Comparison of ENCODE assay signal across 27 cellular contexts in the genomic region with DNA sequence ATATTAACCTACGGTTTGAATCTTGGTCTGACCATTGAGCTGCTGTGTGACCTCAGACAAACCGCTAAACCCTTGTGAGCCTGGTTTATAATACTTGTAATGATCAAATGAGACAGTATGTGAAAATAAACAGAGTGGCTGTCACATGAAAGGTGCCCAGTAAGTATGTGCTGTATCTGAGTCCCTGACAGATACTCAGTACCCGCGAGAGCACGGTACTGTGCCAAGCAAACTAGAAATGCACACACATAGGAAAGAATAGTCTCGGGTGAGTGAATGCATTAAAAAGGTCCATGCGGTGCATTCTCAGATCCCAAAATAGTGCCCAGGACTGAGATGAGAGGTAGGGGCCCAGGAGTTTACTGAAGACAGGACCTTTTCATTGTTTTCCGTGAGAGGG.
"Had no signal": no experiment of that assay in that cellular context is flagged by ENCODE, and none has a peak within 500 bp of the region (broad histone marks: within the 10 kb centered on the region; RNA-seq: fewer than 3 reads in every experiment).

No MANE protein-coding gene starts in this region.

- H3K9me3 ChIP-seq: esophagus muscularis mucosa, right lobe of liver, tibial nerve, vagina had no signal

- H3K4me1 ChIP-seq: right lobe of liver, vagina had no signal

- H3K27me3 Mint-ChIP-seq: brain had no signal

- FAIRE-seq: frontal cortex, islet of Langerhans had no signal

- H3K9ac ChIP-seq: parathyroid adenoma had no signal

- H3K9me3 Mint-ChIP-seq: natural killer cell had no signal

- H2AFZ ChIP-seq: parathyroid adenoma had no signal

- H3K36me3 ChIP-seq: esophagus muscularis mucosa, right lobe of liver, tibial nerve, vagina had no signal

- ATAC-seq: activated CD4-positive, CD25-positive, alpha-beta regulatory T cell treated with anti-CD3 and anti-CD28 coated beads, Interleukin-2, amount 50 U/mL, for 24 hours; activated CD8-positive, alpha-beta T cell treated with anti-CD3 and anti-CD28 coated beads, Interleukin-2, amount 10 ng/mL, durations not matched to agents 7 days and 5 days; natural killer cell; right lobe of liver; stimulated activated naive CD8-positive, alpha-beta T cell treated with anti-CD3 and anti-CD28 coated beads, Interleukin-15, amount 100 ng/mL, for 72 hours had no signal

- H3K27ac Mint-ChIP-seq: activated CD4-positive, alpha-beta T cell treated with anti-CD3 and anti-CD28 coated beads, Interleukin-2, amount 10 ng/mL, durations not matched to agents 24 days and 14 days; activated CD8-positive, alpha-beta T cell treated with anti-CD3 and anti-CD28 coated beads, Interleukin-2, amount 10 ng/mL, durations not matched to agents 7 days and 5 days; activated T-helper 1 cell treated with anti-CD3 and anti-CD28 coated beads, Interleukin-12 subunit alpha, Interleukin-12 subunit beta, Interleukin-2, Interleukin-4 antibody, amounts not matched to agents 30 ng/mL and 10 ng/mL and 1 ng/mL, durations not matched to agents 14 hours and 24 hours and 36 hours; natural killer cell had no signal

- H3K27ac ChIP-seq: esophagus muscularis mucosa, parathyroid adenoma, right lobe of liver, skin epidermis, tibial nerve, vagina, VCaP had no signal

- H3K36me3 Mint-ChIP-seq: natural killer cell had no signal

- H3K4me3 Mint-ChIP-seq: activated CD4-positive, alpha-beta T cell treated with anti-CD3 and anti-CD28 coated beads, Interleukin-2, amount 10 ng/mL, durations not matched to agents 24 days and 14 days; activated CD8-positive, alpha-beta T cell treated with anti-CD3 and anti-CD28 coated beads, Interleukin-2, amount 10 ng/mL, durations not matched to agents 7 days and 5 days; activated T-helper 1 cell treated with anti-CD3 and anti-CD28 coated beads, Interleukin-12 subunit alpha, Interleukin-12 subunit beta, Interleukin-2, Interleukin-4 antibody, amounts not matched to agents 30 ng/mL and 10 ng/mL and 1 ng/mL, durations not matched to agents 14 hours and 24 hours and 36 hours; brain; natural killer cell; stimulated activated naive CD8-positive, alpha-beta T cell treated with anti-CD3 and anti-CD28 coated beads, Interleukin-15, amount 100 ng/mL, for 72 hours had no signal

- H3K4me3 ChIP-seq: esophagus muscularis mucosa, right lobe of liver, skin epidermis, tibial nerve, vagina had no signal

- H3K79me2 ChIP-seq: parathyroid adenoma had no signal

- DNase-seq: activated CD4-positive, alpha-beta T cell treated with anti-CD3 and anti-CD28 coated beads, Interleukin-2, amount 10 ng/mL, durations not matched to agents 24 days and 14 days; activated CD8-positive, alpha-beta T cell treated with anti-CD3 and anti-CD28 coated beads, Interleukin-2, amount 10 ng/mL, durations not matched to agents 7 days and 5 days; activated gamma-delta T cell; activated naive CD4-positive, alpha-beta T cell treated with anti-CD3 and anti-CD28 coated beads, Interleukin-2, amount 50 U/mL, for 16 hours; anterior cingulate cortex; caudate nucleus; dermis blood vessel endothelial cell; effector memory CD4-positive, alpha-beta T cell; glutamatergic neuron; hypothalamus; mammary epithelial cell; midbrain; natural killer cell; right lobe of liver; stimulated activated CD4-positive, alpha-beta T cell treated with anti-CD3 and anti-CD28 coated beads, Interleukin-1b, Interleukin-23, amount 100 ng/mL, for 48 hours; stimulated activated naive CD8-positive, alpha-beta T cell treated with anti-CD3 and anti-CD28 coated beads, Interleukin-15, amount 100 ng/mL, for 72 hours had no signal

- H3K27me3 ChIP-seq: esophagus muscularis mucosa, right lobe of liver, tibial nerve, vagina had no signal
